ENCODE assay signal across 1 cellular context in genomic region chr11:96328395-96329010, GRCh38.
A peak's percentile ranks its signal among the peaks of the same experiment; 100 is the strongest.
TF ChIP-seq lines count a peak whose summit lies in the region.

No MANE protein-coding gene starts in this region.

TF ChIP-seq in K562, 482 proteins besides CTCF, POLR2A, EP300 and RAD21 (continued from another document):
- TF ChIP-seq ATF6 (CRISPR knock-in tag; IDR thresholded peaks at IDR 0.05): no peak
- TF ChIP-seq ZNF444 (CRISPR knock-in tag; IDR thresholded peaks at IDR 0.05): no peak
- no peak for TF ChIP-seq NCOA6 (IDR thresholded peaks at IDR 0.05)
- TF ChIP-seq BCLAF1 (IDR thresholded peaks at IDR 0.05; ENCODE audit: borderline replicate concordance in 1 of 2, control insufficient read depth in 1 of 2, low read depth in 2 of 2, low read length in 1 of 2): no peak
- peak; percentile 62 for TF ChIP-seq EGR1 (conservative IDR thresholded peaks at IDR 0.05)
- TF ChIP-seq ZBTB40 (IDR thresholded peaks at IDR 0.05): 0 out of 2 replicates have a peak, but pooled peaks have one; percentile 56
- TF ChIP-seq ZBTB40 (CRISPR knock-in tag; IDR thresholded peaks at IDR 0.05): no peak
- 0 out of 2 replicates have a peak, but pooled peaks have one; percentile 33 for TF ChIP-seq CC2D1A (IDR thresholded peaks at IDR 0.05)
- TF ChIP-seq SPI1 (IDR thresholded peaks at IDR 0.05; ENCODE audit: borderline replicate concordance, low read depth, low read length): 0 out of 2 replicates have a peak, but pooled peaks have one; percentile 18
- TF ChIP-seq CREM (IDR thresholded peaks at IDR 0.05; ENCODE audit: low read depth): peak; percentile 32; the same call in 1 of the 2 replicates
- no peak for TF ChIP-seq HNRNPK (IDR thresholded peaks at IDR 0.05; ENCODE audit: low read depth, low read length, poor library complexity, severe bottlenecking)
- no peak for TF ChIP-seq ZNF263 (CRISPR knock-in tag; IDR thresholded peaks at IDR 0.05; ENCODE audit: borderline replicate concordance)
- TF ChIP-seq TAL1 (IDR thresholded peaks at IDR 0.05): 0 out of 2 replicates have a peak, but pooled peaks have one; percentile 7
- no peak for TF ChIP-seq SIX5 (IDR thresholded peaks at IDR 0.05; ENCODE audit: borderline replicate concordance in 1 of 2, insufficient read depth in 1 of 2, low read depth in 1 of 2, low read length in 2 of 2)
- TF ChIP-seq CTBP1 (IDR thresholded peaks at IDR 0.05; ENCODE audit: borderline replicate concordance): no peak
- no peak for TF ChIP-seq KLF1 (tag; IDR thresholded peaks at IDR 0.05)
- TF ChIP-seq WHSC1 (IDR thresholded peaks at IDR 0.05; ENCODE audit: low read length): no peak
- no peak for TF ChIP-seq GTF2B (IDR thresholded peaks at IDR 0.05; ENCODE audit: extremely low read depth, insufficient read length)
